In genomic region chr20:63657937-63658748, GRCh38 we compare ENCODE assay signal across 8 cellular contexts. TPM values are rescaled to one million over a fixed set of nuclear protein-coding genes. Genes with fewer than 3 reads are reported as not detected.
DNase-seq lines count a peak whose midpoint lies in the region; ATAC-seq lines count a peak whose summit lies in the region.

TSS of gene RTEL1 (plus strand) at chr20:63658312. CDS start at chr20:63659403, 1,091 bp downstream.

- peaks cover 41% of the 10 kb centered on the region for H3K4me1 Mint-ChIP-seq in activated CD4-positive, alpha-beta T cell treated with anti-CD3 and anti-CD28 coated beads, Interleukin-2, amount 10 ng/mL, durations not matched to agents 7 days and 5 days

- POLR2A ChIA-PET in activated CD4-positive, alpha-beta T cell treated with anti-CD3 and anti-CD28 coated beads, Interleukin-2, amount 10 ng/mL, durations not matched to agents 7 days and 5 days (lab: Charles Lee): no interaction called here

- peaks cover 52% of the 10 kb centered on the region for H3K4me1 ChIP-seq in BLaER1

- H4K20me1 ChIP-seq in BLaER1: no peaks in the 10 kb centered on the region

- H3K9me3 Mint-ChIP-seq in activated CD4-positive, alpha-beta T cell treated with anti-CD3 and anti-CD28 coated beads, Interleukin-2, amount 10 ng/mL, durations not matched to agents 7 days and 5 days: no peaks in the 10 kb centered on the region

- peak within 1 kb of the TSS; percentile 81 for H3K4me3 ChIP-seq in BLaER1

- no peaks in the 10 kb centered on the region for H3K27me3 Mint-ChIP-seq in activated CD4-positive, alpha-beta T cell treated with anti-CD3 and anti-CD28 coated beads, Interleukin-2, amount 10 ng/mL, durations not matched to agents 7 days and 5 days

- H3K4me2 ChIP-seq in BLaER1: peak within 1 kb of the TSS; percentile 99

- ATAC-seq in GM19324 (IDR thresholded peaks at IDR 0.05; ENCODE audit: low FRiP score, unreplicated experiment): peak; percentile 82
- peak; percentile 76 for ATAC-seq in HG03460 (IDR thresholded peaks at IDR 0.05; ENCODE audit: unreplicated experiment)

- H3K27ac ChIP-seq in BLaER1: peak within 1 kb of the TSS; percentile 99

- peak within 1 kb of the TSS; percentile 97 for H3K9ac ChIP-seq in BLaER1

- H3K4me3 Mint-ChIP-seq in activated CD4-positive, alpha-beta T cell treated with anti-CD3 and anti-CD28 coated beads, Interleukin-2, amount 10 ng/mL, durations not matched to agents 7 days and 5 days: peak within 1 kb of the TSS; percentile 92

- H3K36me3 ChIP-seq in BLaER1: peaks cover 38% of the 10 kb centered on the region

- no peaks in the 10 kb centered on the region for H3K9me3 ChIP-seq in BLaER1

- peak within 1 kb of the TSS; percentile 94 for H3K27ac Mint-ChIP-seq in activated CD4-positive, alpha-beta T cell treated with anti-CD3 and anti-CD28 coated beads, Interleukin-2, amount 10 ng/mL, durations not matched to agents 7 days and 5 days

- no peaks in the 10 kb centered on the region for H3K27me3 ChIP-seq in BLaER1

- H3K36me3 Mint-ChIP-seq in activated CD4-positive, alpha-beta T cell treated with anti-CD3 and anti-CD28 coated beads, Interleukin-2, amount 10 ng/mL, durations not matched to agents 7 days and 5 days (ENCODE audit: low read depth): peaks cover 6% of the 10 kb centered on the region

- CTCF ChIA-PET in activated CD4-positive, alpha-beta T cell treated with anti-CD3 and anti-CD28 coated beads, Interleukin-2, amount 10 ng/mL, durations not matched to agents 7 days and 5 days (lab: Charles Lee): interaction anchor here (0.6 to 1.6 kb wide), 11 partner anchors 11 to 462 kb away, joined by 3 to 9 read pairs (median 3); partner anchors contain the start of gene PTK6

- peak; percentile 86 for DNase-seq in NCI-H69 (lab: John Stamatoyannopoulos, UW)
- DNase-seq in activated CD4-positive, alpha-beta T cell treated with anti-CD3 and anti-CD28 coated beads, Interleukin-2, amount 10 ng/mL, durations not matched to agents 7 days and 5 days: peak; percentile 87
- peak; percentile 85 for DNase-seq in dedifferentiated amniotic fluid mesenchymal stem cell (ENCODE audit: extremely low spot score)
- DNase-seq in left kidney (ENCODE audit: low read depth, low spot score): peak; percentile 97
- DNase-seq in stimulated activated CD4-positive, alpha-beta T cell treated with anti-CD3 and anti-CD28 coated beads, Interleukin-2, amount 100 ng/mL, for 24 hours: peak; percentile 90 to 91

RNA-seq across cellular contexts. Expression of gene RTEL1, which starts in this region (rescaled TPM):
- total RNA-seq in activated CD4-positive, alpha-beta T cell treated with anti-CD3 and anti-CD28 coated beads, Interleukin-2, amount 10 ng/mL, durations not matched to agents 7 days and 5 days: 10 to 100 TPM; 53.3 to 58.9 TPM

Comparison
In these comparisons a context has a peak if more than half of its experiments do, and no peak if none do; other contexts are left out.
1. Peak in every context shown above with its lines: DNase-seq, ATAC-seq, H3K4me3 ChIP-seq and H3K27ac ChIP-seq.